Comparison of ENCODE assay signal across 8 cellular contexts in genomic region chr22:42608481-42609361, GRCh38. TPM values are rescaled to one million over a fixed set of nuclear protein-coding genes. Genes with fewer than 3 reads are reported as not detected.
DNase-seq lines count a peak whose midpoint lies in the region; ATAC-seq and TF ChIP-seq lines count a peak whose summit lies in the region.

No MANE protein-coding gene starts in this region.

- no peak for TF ChIP-seq EP300 in upper lobe of left lung (IDR thresholded peaks at IDR 0.05)

- H3K4me3 ChIP-seq in coronary artery (peak overlapping the region; percentile 39), upper lobe of left lung (no peak overlapping the region)

- H3K27ac ChIP-seq in coronary artery: peak overlapping the region in 1 of 2 donors; percentile 74
- peak overlapping the region; percentile 44 to 98 (median 76) for H3K27ac ChIP-seq in upper lobe of left lung

- TF ChIP-seq CTCF in coronary artery (IDR thresholded peaks at IDR 0.05) (no peak), upper lobe of left lung (IDR thresholded peaks at IDR 0.05) (no peak)

- WGBS in upper lobe of left lung, 2 donors: 56 to 70% methylated on average over 19 to 21 of the region's 21 CpGs

- peaks cover 69 to 85% (median 73%) of the 10 kb centered on the region in 4 donors for H3K4me1 ChIP-seq in upper lobe of left lung

- no peaks in the 10 kb centered on the region for H3K9me3 ChIP-seq in upper lobe of left lung

- intact Hi-C loops in Right ventricle myocardium inferior (cut with DNase I): no loop called here
- intact Hi-C loops in cardiac septum (cut with DNase I): no loop called here

- TF ChIP-seq POLR2A in upper lobe of left lung (IDR thresholded peaks at IDR 0.05): no peak

- peaks cover 0 to 11% (median 0%) of the 10 kb centered on the region in 4 donors for H3K36me3 ChIP-seq in upper lobe of left lung

- ATAC-seq in Right ventricle myocardium inferior (peak; percentile 35), upper lobe of left lung (ENCODE audit: low FRiP score in 2 of 2) (no peak), HG02938 (IDR thresholded peaks at IDR 0.05; ENCODE audit: unreplicated experiment) (no peak), HG03039 (IDR thresholded peaks at IDR 0.05; ENCODE audit: unreplicated experiment) (no peak), HG02840 (IDR thresholded peaks at IDR 0.05; ENCODE audit: low FRiP score, unreplicated experiment) (no peak)

- DNase-seq in Right ventricle myocardium inferior (ENCODE audit: missing footprints): no peak
- no peak for DNase-seq in cardiac septum (ENCODE audit: low spot score)
- DNase-seq in coronary artery (ENCODE audit: low spot score): no peak
- peak; percentile 70 to 75 for DNase-seq in lung microvascular endothelial cell (ENCODE audit: low read depth in 2 of 2)
- DNase-seq in upper lobe of left lung: no peak

- H3K27me3 ChIP-seq in upper lobe of left lung: no peaks in the 10 kb centered on the region

RNA-seq across cellular contexts. Expression of gene POLDIP3, which starts 6.0 kb away (rescaled TPM):
- total RNA-seq in Right ventricle myocardium inferior (39.3 TPM), cardiac septum (34.9 TPM), lung microvascular endothelial cell (18.7 and 20.6 TPM in 2 replicates), upper lobe of left lung (10 to 100 TPM; 38.0 to 74.5 (median 55.6) TPM)

RNA-seq across cellular contexts. Expression of gene ATP5MGL, which starts 31.7 kb away (rescaled TPM):
- total RNA-seq in Right ventricle myocardium inferior (0.41 TPM), cardiac septum (0.51 TPM), lung microvascular endothelial cell (0.22 and 0.60 TPM in 2 replicates), upper lobe of left lung (1 to 10 TPM in 1 of 6 donors, under 1 TPM in 2, not detected in 3; 0.44 to 1.2 (median 0.78) TPM)

RNA-seq across cellular contexts. Expression of gene CYB5R3, which starts 40.5 kb away (rescaled TPM):
- total RNA-seq in Right ventricle myocardium inferior: 268 TPM
- total RNA-seq in cardiac septum: 428 TPM
- total RNA-seq in lung microvascular endothelial cell: 99.0 and 129 TPM in 2 replicates
- total RNA-seq in upper lobe of left lung: 100 to 1,000 TPM in 5 of 6 donors, 10 to 100 TPM in 1; 79.6 to 265 (median 220) TPM

RNA-seq across cellular contexts. Expression of gene SERHL2, which starts 55.0 kb away (rescaled TPM):
- total RNA-seq in Right ventricle myocardium inferior (2.6 TPM), cardiac septum (1.9 TPM), lung microvascular endothelial cell (3.3 and 3.8 TPM in 2 replicates), upper lobe of left lung (1 to 10 TPM in 5 of 6 donors, not detected in 1; 1.1 to 4.9 (median 2.2) TPM)

Comparison
In these comparisons a context has a peak if more than half of its experiments do, and no peak if none do; other contexts are left out.
1. DNase-seq: peak in lung microvascular endothelial cell (2 of 2); none in Right ventricle myocardium inferior (single experiment), cardiac septum (single experiment), coronary artery (single experiment) and upper lobe of left lung (0 of 2).